Comparison of ENCODE assay signal across 8 cellular contexts in genomic region chr12:110772409-110773032, GRCh38. TPM values are rescaled to one million over a fixed set of nuclear protein-coding genes. Genes with fewer than 3 reads are reported as not detected.
DNase-seq lines count a peak whose midpoint lies in the region; ATAC-seq and TF ChIP-seq lines count a peak whose summit lies in the region.
"Not testable (repeated sequence)": the region's sequence is repeated elsewhere in the genome, so short reads cannot be mapped to it uniquely, and the experiment has no call there.

No MANE protein-coding gene starts in this region.

- peaks cover 40% of the 10 kb centered on the region for H3K4me1 Mint-ChIP-seq in activated CD4-positive, alpha-beta T cell treated with anti-CD3 and anti-CD28 coated beads for 36 hours
- H3K4me1 Mint-ChIP-seq in activated T-cell treated with anti-CD3 and anti-CD28 coated beads, Interleukin-2, amount 50 U/mL, for 24 hours (ENCODE audit: low read depth) = peaks cover 38% of the 10 kb centered on the region
- peaks cover 47% of the 10 kb centered on the region for H3K4me1 Mint-ChIP-seq in activated naive CD4-positive, alpha-beta T cell treated with anti-CD3 and anti-CD28 coated beads, Interleukin-2, amount 50 U/mL, for 24 hours
- H3K4me1 Mint-ChIP-seq in brain = peaks cover 10% of the 10 kb centered on the region
- H3K4me1 Mint-ChIP-seq in naive thymus-derived CD4-positive, alpha-beta T cell = peaks cover 16 to 36% (median 32%) of the 10 kb centered on the region in 7 donors
- H3K4me1 Mint-ChIP-seq in stimulated activated naive CD8-positive, alpha-beta T cell treated with anti-CD3 and anti-CD28 coated beads, Interleukin-15, Interleukin-2, amounts not matched to agents 100 ng/mL and 50 ng/mL, for 24 hours (ENCODE audit: low read depth) = peaks cover 39% of the 10 kb centered on the region

- peak; percentile 54 for DNase-seq in OCI-M1 (lab: John Stamatoyannopoulos, UW)
- not testable (repeated sequence) for DNase-seq in activated CD4-positive, alpha-beta T cell treated with anti-CD3 and anti-CD28 coated beads for 36 hours; activated T-cell treated with anti-CD3 and anti-CD28 coated beads, Interleukin-2, amount 50 U/mL, for 24 hours; naive thymus-derived CD4-positive, alpha-beta T cell

- POLR2A ChIA-PET in activated CD4-positive, alpha-beta T cell treated with anti-CD3 and anti-CD28 coated beads for 36 hours (lab: Charles Lee) = interaction anchor here (0.5 kb wide), 2 partner anchors 261 to 270 kb away, joined by 3 read pairs; partner anchors contain the start of gene RAD9B
- POLR2A ChIA-PET in naive thymus-derived CD4-positive, alpha-beta T cell (lab: Charles Lee) = interaction anchor here (1.4 kb wide), 1 partner anchor 31 kb away, joined by 4 read pairs; no protein-coding TSS in a partner anchor

- ATAC-seq in activated CD4-positive, alpha-beta T cell treated with anti-CD3 and anti-CD28 coated beads for 36 hours; naive thymus-derived CD4-positive, alpha-beta T cell: not testable (repeated sequence)

- H3K4me2 ChIP-seq in DOHH2 (ENCODE audit: low read length) = peak overlapping the region; percentile 65

- H3K9me2 ChIP-seq in DOHH2 (replicated peaks; ENCODE audit: control insufficient read depth, low read length) = not testable (repeated sequence)

- H3F3A ChIP-seq in DOHH2 (ENCODE audit: control insufficient read depth, insufficient read depth) = not testable (repeated sequence)

- not testable (repeated sequence) for H3K9me3 ChIP-seq in DOHH2 (ENCODE audit: control insufficient read depth, insufficient read depth, low read length); naive thymus-derived CD4-positive, alpha-beta T cell (ENCODE audit: control insufficient read depth in 2 of 3, low read length in 3 of 3)

- intact Hi-C loops in activated CD4-positive, alpha-beta T cell treated with anti-CD3 and anti-CD28 coated beads for 36 hours (cut with DNase I, micrococcal nuclease); naive thymus-derived CD4-positive, alpha-beta T cell (cut with micrococcal nuclease): not testable (repeated sequence)

- H3K27me3 ChIP-seq in DOHH2 (ENCODE audit: control insufficient read depth, low read length); naive thymus-derived CD4-positive, alpha-beta T cell (ENCODE audit: control insufficient read depth in 2 of 2, insufficient read depth in 2 of 2, low read length in 2 of 2): not testable (repeated sequence)

- not testable (repeated sequence) for TF ChIP-seq CTCF in DOHH2 (IDR thresholded peaks at IDR 0.05; ENCODE audit: low read depth, low read length, poor library complexity, severe bottlenecking); brain (conservative IDR thresholded peaks at IDR 0.05)

- H3K36me3 ChIP-seq in DOHH2 (ENCODE audit: control insufficient read depth, low read length); naive thymus-derived CD4-positive, alpha-beta T cell (ENCODE audit: control insufficient read depth in 2 of 3, insufficient read depth in 3 of 3, low read length in 3 of 3): not testable (repeated sequence)

- peak overlapping the region; percentile 90 for H3K27ac Mint-ChIP-seq in activated CD4-positive, alpha-beta T cell treated with anti-CD3 and anti-CD28 coated beads for 36 hours
- H3K27ac Mint-ChIP-seq in activated T-cell treated with anti-CD3 and anti-CD28 coated beads, Interleukin-2, amount 50 U/mL, for 24 hours = peak overlapping the region; percentile 70
- peak overlapping the region; percentile 94 for H3K27ac Mint-ChIP-seq in activated naive CD4-positive, alpha-beta T cell treated with anti-CD3 and anti-CD28 coated beads, Interleukin-2, amount 50 U/mL, for 24 hours
- H3K27ac Mint-ChIP-seq in brain = peak overlapping the region in 3 of 5 experiments; percentile 24 to 71 (median 70)
- peak overlapping the region; percentile 60 to 92 (median 87) for H3K27ac Mint-ChIP-seq in naive thymus-derived CD4-positive, alpha-beta T cell
- peak overlapping the region; percentile 81 for H3K27ac Mint-ChIP-seq in stimulated activated naive CD8-positive, alpha-beta T cell treated with anti-CD3 and anti-CD28 coated beads, Interleukin-15, Interleukin-2, amounts not matched to agents 100 ng/mL and 50 ng/mL, for 24 hours

- not testable (repeated sequence) for H3K9me3 Mint-ChIP-seq in activated CD4-positive, alpha-beta T cell treated with anti-CD3 and anti-CD28 coated beads for 36 hours (ENCODE audit: low read depth); activated T-cell treated with anti-CD3 and anti-CD28 coated beads, Interleukin-2, amount 50 U/mL, for 24 hours; activated naive CD4-positive, alpha-beta T cell treated with anti-CD3 and anti-CD28 coated beads, Interleukin-2, amount 50 U/mL, for 24 hours; naive thymus-derived CD4-positive, alpha-beta T cell; stimulated activated naive CD8-positive, alpha-beta T cell treated with anti-CD3 and anti-CD28 coated beads, Interleukin-15, Interleukin-2, amounts not matched to agents 100 ng/mL and 50 ng/mL, for 24 hours
- peaks cover 0 to 14% (median 7%) of the 10 kb centered on the region in 5 experiments for H3K9me3 Mint-ChIP-seq in brain

- peak overlapping the region; percentile 12 for H3K4me3 Mint-ChIP-seq in activated CD4-positive, alpha-beta T cell treated with anti-CD3 and anti-CD28 coated beads for 36 hours
- H3K4me3 Mint-ChIP-seq in activated T-cell treated with anti-CD3 and anti-CD28 coated beads, Interleukin-2, amount 50 U/mL, for 24 hours = peak overlapping the region; percentile 2
- not testable (repeated sequence) for H3K4me3 Mint-ChIP-seq in activated naive CD4-positive, alpha-beta T cell treated with anti-CD3 and anti-CD28 coated beads, Interleukin-2, amount 50 U/mL, for 24 hours; brain; stimulated activated naive CD8-positive, alpha-beta T cell treated with anti-CD3 and anti-CD28 coated beads, Interleukin-15, Interleukin-2, amounts not matched to agents 100 ng/mL and 50 ng/mL, for 24 hours
- H3K4me3 Mint-ChIP-seq in naive thymus-derived CD4-positive, alpha-beta T cell = peak overlapping the region in 7 of 10 donors; percentile 8 to 69 (median 49)

- H4K20me1 ChIP-seq in DOHH2 (ENCODE audit: control insufficient read depth, insufficient read depth, low read depth, low read length) = not testable (repeated sequence)

- not testable (repeated sequence) for H3K79me2 ChIP-seq in DOHH2 (ENCODE audit: control insufficient read depth, low read length)

- H3K36me3 Mint-ChIP-seq in activated CD4-positive, alpha-beta T cell treated with anti-CD3 and anti-CD28 coated beads for 36 hours (ENCODE audit: low read depth); activated T-cell treated with anti-CD3 and anti-CD28 coated beads, Interleukin-2, amount 50 U/mL, for 24 hours (ENCODE audit: low read depth); activated naive CD4-positive, alpha-beta T cell treated with anti-CD3 and anti-CD28 coated beads, Interleukin-2, amount 50 U/mL, for 24 hours; brain; naive thymus-derived CD4-positive, alpha-beta T cell; stimulated activated naive CD8-positive, alpha-beta T cell treated with anti-CD3 and anti-CD28 coated beads, Interleukin-15, Interleukin-2, amounts not matched to agents 100 ng/mL and 50 ng/mL, for 24 hours (ENCODE audit: low read depth): not testable (repeated sequence)

- H3K27me3 Mint-ChIP-seq in activated CD4-positive, alpha-beta T cell treated with anti-CD3 and anti-CD28 coated beads for 36 hours; activated T-cell treated with anti-CD3 and anti-CD28 coated beads, Interleukin-2, amount 50 U/mL, for 24 hours; activated naive CD4-positive, alpha-beta T cell treated with anti-CD3 and anti-CD28 coated beads, Interleukin-2, amount 50 U/mL, for 24 hours; brain; naive thymus-derived CD4-positive, alpha-beta T cell; stimulated activated naive CD8-positive, alpha-beta T cell treated with anti-CD3 and anti-CD28 coated beads, Interleukin-15, Interleukin-2, amounts not matched to agents 100 ng/mL and 50 ng/mL, for 24 hours: not testable (repeated sequence)

- CTCF ChIA-PET in activated CD4-positive, alpha-beta T cell treated with anti-CD3 and anti-CD28 coated beads for 36 hours (lab: Charles Lee) = interaction anchor here (0.6 to 1.6 kb wide), 4 partner anchors 41 to 1175 kb away, joined by 3 to 6 read pairs (median 4); no protein-coding TSS in a partner anchor
- CTCF ChIA-PET in naive thymus-derived CD4-positive, alpha-beta T cell (lab: Charles Lee) = interaction anchor here (0.6 to 0.7 kb wide), 2 partner anchors 171 to 322 kb away, joined by 3 read pairs; partner anchors contain the start of gene ARPC3

- H3K27ac ChIP-seq in DOHH2 (ENCODE audit: low read depth, low read length) = peak overlapping the region; percentile 41
- peak overlapping the region; percentile 12 for H3K27ac ChIP-seq in naive thymus-derived CD4-positive, alpha-beta T cell (ENCODE audit: low read depth, low read length)

- peak overlapping the region; percentile 45 for H3K4me3 ChIP-seq in DOHH2 (ENCODE audit: low read length)
- not testable (repeated sequence) for H3K4me3 ChIP-seq in naive thymus-derived CD4-positive, alpha-beta T cell (ENCODE audit: low read length)

- H3K4me1 ChIP-seq in DOHH2 (ENCODE audit: control insufficient read depth, low read length) = peaks cover 33% of the 10 kb centered on the region
- H3K4me1 ChIP-seq in naive thymus-derived CD4-positive, alpha-beta T cell (ENCODE audit: control insufficient read depth in 2 of 2, insufficient read depth in 2 of 2, low read length in 2 of 2) = peaks cover 4 to 18% of the 10 kb centered on the region in 2 donors

RNA-seq across cellular contexts. Expression of gene PPP1CC, which starts 29.8 kb away (rescaled TPM):
- 100 to 1,000 TPM; 201 to 283 TPM for total RNA-seq in activated CD4-positive, alpha-beta T cell treated with anti-CD3 and anti-CD28 coated beads for 36 hours
- polyA plus RNA-seq in brain (ENCODE audit: insufficient read depth, low read depth, low replicate concordance) = 65.4 TPM
- total RNA-seq in naive thymus-derived CD4-positive, alpha-beta T cell = 100 to 1,000 TPM; 108 to 218 (median 145) TPM
- 100 to 1,000 TPM; 126 to 138 TPM for polyA plus RNA-seq in naive thymus-derived CD4-positive, alpha-beta T cell
